ENCODE assay signal across 8 cellular contexts in genomic region chr11:86193297-86194095, GRCh38. TPM values are rescaled to one million over a fixed set of nuclear protein-coding genes. Genes with fewer than 3 reads are reported as not detected.
DNase-seq lines count a peak whose midpoint lies in the region; ATAC-seq and TF ChIP-seq lines count a peak whose summit lies in the region.

No MANE protein-coding gene starts in this region.

- no peaks in the 10 kb centered on the region for H3K36me3 ChIP-seq in endodermal cell (ENCODE audit: control insufficient read depth, insufficient read depth, low read length)

- H3K4me3 Mint-ChIP-seq in endodermal cell = peak overlapping the region; percentile 37
- H3K4me3 Mint-ChIP-seq in mesothelial cell of epicardium = peak overlapping the region; percentile 62

- H3K36me3 Mint-ChIP-seq in endodermal cell (ENCODE audit: low read depth) (no peaks in the 10 kb centered on the region), mesothelial cell of epicardium (no peaks in the 10 kb centered on the region)

- DNase-seq in COLO668 (lab: John Stamatoyannopoulos, UW; ENCODE audit: unreplicated experiment) = peak; percentile 62
- peak; percentile 69 for DNase-seq in NCI-H748 treated with DMSO at 0.1 percent for 48 hours (lab: John Stamatoyannopoulos, UW)
- DNase-seq in activated CD4-positive, alpha-beta T cell treated with anti-CD3 and anti-CD28 coated beads, Interleukin-2, amount 50 U/mL, for 48 hours = peak; percentile 58 to 68
- peak; percentile 91 for DNase-seq in endodermal cell
- DNase-seq in mesothelial cell of epicardium (ENCODE audit: low spot score in 2 of 2, unreplicated experiment in 2 of 2) = peak in 1 of 2 experiments; percentile 43
- DNase-seq in stimulated activated CD8-positive, alpha-beta memory T cell treated with anti-CD3 and anti-CD28 coated beads, Interleukin-4, amount 100 ng/mL, for 48 hours = peak; percentile 67

- no peaks in the 10 kb centered on the region for H3K27me3 ChIP-seq in endodermal cell (ENCODE audit: control insufficient read depth, insufficient read depth, low read length, poor library complexity, severe bottlenecking)

- no peak overlapping the region for H3K4me3 ChIP-seq in endodermal cell (ENCODE audit: low read length)

- no peak overlapping the region for H3K27ac Mint-ChIP-seq in endodermal cell
- H3K27ac Mint-ChIP-seq in mesothelial cell of epicardium = peak overlapping the region; percentile 55

- WGBS in endodermal cell (ENCODE audit: insufficient coverage in 1 of 2, insufficient read length in 1 of 2), 2 experiments = 36 to 42% methylated on average over 6 to 7 of the region's 7 CpGs

- no peaks in the 10 kb centered on the region for H3K9me3 ChIP-seq in endodermal cell (ENCODE audit: control insufficient read depth, low read length)

- H3K9me3 Mint-ChIP-seq in endodermal cell (no peaks in the 10 kb centered on the region), mesothelial cell of epicardium (no peaks in the 10 kb centered on the region)

- H3K4me1 Mint-ChIP-seq in endodermal cell = peaks cover 5% of the 10 kb centered on the region
- H3K4me1 Mint-ChIP-seq in mesothelial cell of epicardium = peaks cover 22% of the 10 kb centered on the region

- no peak overlapping the region for H3K9ac ChIP-seq in endodermal cell (ENCODE audit: extremely low read depth, low read length, poor library complexity, severe bottlenecking)

- no peaks in the 10 kb centered on the region for H3K4me1 ChIP-seq in endodermal cell (ENCODE audit: control insufficient read depth, insufficient read depth, low read length)

- H3K27ac ChIP-seq in endodermal cell (ENCODE audit: low read depth, low read length) = no peak overlapping the region

- TF ChIP-seq CTCF in endodermal cell (conservative IDR thresholded peaks at IDR 0.05) (peak; percentile 87), mesothelial cell of epicardium (IDR thresholded peaks at IDR 0.05; ENCODE audit: unreplicated experiment) (peak; percentile 38)

- peaks cover 9% of the 10 kb centered on the region for H3K27me3 Mint-ChIP-seq in endodermal cell (ENCODE audit: insufficient read depth)
- H3K27me3 Mint-ChIP-seq in mesothelial cell of epicardium (ENCODE audit: low read depth) = no peaks in the 10 kb centered on the region

- ATAC-seq in GM19455 (IDR thresholded peaks at IDR 0.05; ENCODE audit: unreplicated experiment) = peak; percentile 97
- peak; percentile 93 for ATAC-seq in HG03565 (IDR thresholded peaks at IDR 0.05; ENCODE audit: unreplicated experiment)

RNA-seq across cellular contexts. Expression of gene EED, which starts 51.1 kb away (rescaled TPM):
- total RNA-seq in endodermal cell (10 to 100 TPM; 29.2 to 39.2 TPM), mesothelial cell of epicardium (30.5 to 32.4 TPM (median 30.6 TPM) in 3 replicates)
- polyA plus RNA-seq in endodermal cell (2013, experiment 1 of 2) = 37.4 TPM
- 37.5 TPM for polyA plus RNA-seq in endodermal cell (2013, experiment 2 of 2)
